In the genomic region with DNA sequence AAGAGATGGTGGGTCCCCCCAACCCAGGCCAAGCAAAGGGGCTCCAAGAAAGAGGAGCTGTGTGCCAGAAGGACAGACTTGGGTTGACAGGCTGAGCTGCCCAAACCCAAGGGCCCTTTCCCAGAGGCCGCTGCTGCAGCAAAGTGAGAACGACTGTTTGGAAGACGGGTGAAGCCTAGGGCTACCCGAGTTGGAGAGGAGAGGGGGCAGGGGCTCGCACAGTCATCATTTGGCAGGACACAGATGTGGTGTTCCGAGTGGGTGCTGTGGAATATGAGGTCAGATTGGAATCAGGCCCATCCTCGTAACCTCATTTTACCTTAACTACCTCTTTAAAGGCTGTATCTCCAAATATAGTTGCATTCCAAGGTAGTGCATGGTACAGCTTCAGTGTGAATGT, we compare ENCODE assay signal across 23 cellular contexts. TPM values are rescaled to one million over a fixed set of nuclear protein-coding genes. Genes with fewer than 3 reads are reported as not detected.
DNase-seq lines count a peak whose midpoint lies in the region; ATAC-seq and TF ChIP-seq lines count a peak whose summit lies in the region.
"Had no signal": no experiment of that assay in that cellular context is flagged by ENCODE, and none has a peak within 500 bp of the region (broad histone marks: within the 10 kb centered on the region; RNA-seq: fewer than 3 reads in every experiment).

No MANE protein-coding gene starts in this region.

- no peaks in the 10 kb centered on the region for H3K27me3 ChIP-seq in GM23338 (ENCODE audit: insufficient read depth)
- H3K27me3 ChIP-seq: BLaER1 treated with 17β-estradiol and CSF1 and Interleukin-3, amounts not matched to agents 10 nM and 100 nM; MG63 had no signal

- H3F3A ChIP-seq in GM23338 (replicated peaks; ENCODE audit: low read depth), result peaks cover 4% of the 10 kb centered on the region; the same call in 1 of the 2 replicates

- TF ChIP-seq CTCF in GM23338 (conservative IDR thresholded peaks at IDR 0.05; ENCODE audit: low read depth in 2 of 2) (no peak), coronary artery (IDR thresholded peaks at IDR 0.05) (no peak), nephron (IDR thresholded peaks at IDR 0.05; ENCODE audit: unreplicated experiment in 3 of 3) (no peak)

- H2AFZ ChIP-seq in GM23338, result no peak overlapping the region

- no peak for ATAC-seq in GM23338
- no peak for ATAC-seq in stimulated activated effector memory CD8-positive, alpha-beta T cell treated with anti-CD3 and anti-CD28 coated beads, Interleukin-12 subunit alpha, Interleukin-12 subunit beta, amount 100 ng/mL, for 72 hours
- ATAC-seq: A549, GM12878, Panc1, Right ventricle myocardium inferior had no signal

- H3K27ac ChIP-seq in GM23338 (ENCODE audit: low read depth), result no peak overlapping the region
- peak overlapping the region; percentile 96 to 99 for H3K27ac ChIP-seq in coronary artery
- H3K27ac ChIP-seq: A549; BLaER1 treated with 17β-estradiol and CSF1 and Interleukin-3, amounts not matched to agents 10 nM and 100 nM; KMS-11 had no signal

- H3K9me2 ChIP-seq in GM23338 (ENCODE audit: insufficient read depth), result no peaks in the 10 kb centered on the region

- H3K27ac Mint-ChIP-seq in GM23338 (no peak overlapping the region), nephron (peak overlapping the region; percentile 95 to 97 (median 96))
- H3K27ac Mint-ChIP-seq in stimulated activated effector memory CD8-positive, alpha-beta T cell treated with anti-CD3 and anti-CD28 coated beads, Interleukin-12 subunit alpha, Interleukin-12 subunit beta, amount 100 ng/mL, for 72 hours, result peak overlapping the region; percentile 45
- H3K27ac Mint-ChIP-seq: HFFc6 had no signal

- H3K9me3 Mint-ChIP-seq in GM23338 (no peaks in the 10 kb centered on the region), nephron (no peaks in the 10 kb centered on the region)
- H3K9me3 Mint-ChIP-seq in stimulated activated effector memory CD8-positive, alpha-beta T cell treated with anti-CD3 and anti-CD28 coated beads, Interleukin-12 subunit alpha, Interleukin-12 subunit beta, amount 100 ng/mL, for 72 hours, result no peaks in the 10 kb centered on the region
- H3K9me3 Mint-ChIP-seq: HFFc6 had no signal

- H3K27me3 Mint-ChIP-seq in GM23338 (ENCODE audit: insufficient read depth, low read depth, poor library complexity) (peaks cover 3% of the 10 kb centered on the region), nephron (ENCODE audit: low read depth) (no peaks in the 10 kb centered on the region)

- H3K4me1 ChIP-seq in GM23338 (ENCODE audit: insufficient read depth), result peaks cover 23% of the 10 kb centered on the region

- H3K4me3 Mint-ChIP-seq in GM23338, result no peak overlapping the region
- no peak overlapping the region for H3K4me3 Mint-ChIP-seq in nephron
- H3K4me3 Mint-ChIP-seq in stimulated activated effector memory CD8-positive, alpha-beta T cell treated with anti-CD3 and anti-CD28 coated beads, Interleukin-12 subunit alpha, Interleukin-12 subunit beta, amount 100 ng/mL, for 72 hours, result no peak overlapping the region
- H3K4me3 Mint-ChIP-seq: HFFc6 had no signal

- H4K20me1 ChIP-seq in GM23338 (replicated peaks; ENCODE audit: insufficient read depth), result no peaks in the 10 kb centered on the region
- H4K20me1 ChIP-seq: BLaER1 treated with 17β-estradiol and CSF1 and Interleukin-3, amounts not matched to agents 10 nM and 100 nM had no signal

- H3K4me1 Mint-ChIP-seq in GM23338 (peaks cover 35% of the 10 kb centered on the region), nephron (peaks cover 52% of the 10 kb centered on the region)
- H3K4me1 Mint-ChIP-seq in stimulated activated effector memory CD8-positive, alpha-beta T cell treated with anti-CD3 and anti-CD28 coated beads, Interleukin-12 subunit alpha, Interleukin-12 subunit beta, amount 100 ng/mL, for 72 hours, result peaks cover 6% of the 10 kb centered on the region

- no peaks in the 10 kb centered on the region for H3K79me2 ChIP-seq in GM23338 (replicated peaks; ENCODE audit: insufficient read depth)

- peak overlapping the region; percentile 12; the same call in 1 of the 2 replicates for H3K4me2 ChIP-seq in GM23338
- H3K4me2 ChIP-seq: A549; BLaER1 treated with 17β-estradiol and CSF1 and Interleukin-3, amounts not matched to agents 10 nM and 100 nM; KMS-11 had no signal

- no peak overlapping the region for H3K4me3 ChIP-seq in GM23338
- H3K4me3 ChIP-seq in coronary artery, result no peak overlapping the region
- H3K4me3 ChIP-seq: A549; BLaER1 treated with 17β-estradiol and CSF1 and Interleukin-3, amounts not matched to agents 10 nM and 100 nM; GM12878; MG63 had no signal

- H3K36me3 ChIP-seq in GM23338 (ENCODE audit: insufficient read depth), result no peaks in the 10 kb centered on the region; the same call in 1 of the 2 replicates
- H3K36me3 ChIP-seq: BLaER1 treated with 17β-estradiol and CSF1 and Interleukin-3, amounts not matched to agents 10 nM and 100 nM; MG63 had no signal

- H3K36me3 Mint-ChIP-seq in GM23338 (ENCODE audit: low read depth) (no peaks in the 10 kb centered on the region; the same call in 2 of the 3 replicates), nephron (ENCODE audit: low read depth) (no peaks in the 10 kb centered on the region)
- no peaks in the 10 kb centered on the region for H3K36me3 Mint-ChIP-seq in stimulated activated effector memory CD8-positive, alpha-beta T cell treated with anti-CD3 and anti-CD28 coated beads, Interleukin-12 subunit alpha, Interleukin-12 subunit beta, amount 100 ng/mL, for 72 hours

- DNase-seq in GM23338 (ENCODE audit: low spot score), result no peak
- DNase-seq in coronary artery (ENCODE audit: low spot score), result peak; percentile 58
- DNase-seq in stimulated activated effector memory CD8-positive, alpha-beta T cell treated with anti-CD3 and anti-CD28 coated beads, Interleukin-12 subunit alpha, Interleukin-12 subunit beta, amount 100 ng/mL, for 72 hours (ENCODE audit: low spot score in 2 of 2), result no peak
- DNase-seq in NCI-H2227 (lab: John Stamatoyannopoulos, UW; ENCODE audit: unreplicated experiment), result no peak
- no peak for DNase-seq in ecto neural progenitor cell (ENCODE audit: low spot score)
- no peak for DNase-seq in NCI-H2081 (lab: John Stamatoyannopoulos, UW)
- DNase-seq: DND-41, GDM1, GOT3, HFFc6, MG63, NCI-H1092, NCI-H146, NCI-H2081 treated with DMSO at 0.1 percent for 48 hours, NCI-H510A treated with DMSO at 0.1 percent for 48 hours, NCI-H82 had no signal

RNA-seq across cellular contexts. Expression of a gene that starts 5.3 kb away (rescaled TPM):
- total RNA-seq in GM23338 (2014; rRNA removed; shearing (Covaris generic)), result 2.6 and 7.7 TPM in 2 replicates
- polyA plus RNA-seq in GM23338 (2016; fragmentation: Nextera tagmentation; extraction: Ambion mirVana), result 9.4 and 9.7 TPM in 2 replicates

RNA-seq across cellular contexts. Expression of a gene that starts 14.0 kb away (rescaled TPM):
- 40.8 and 53.1 TPM in 2 replicates for total RNA-seq in GM23338 (2014; rRNA removed; shearing (Covaris generic))
- polyA plus RNA-seq in GM23338 (2016; fragmentation: Nextera tagmentation; extraction: Ambion mirVana), result 15.5 and 15.6 TPM in 2 replicates

RNA-seq across cellular contexts. Expression of a gene that starts 18.7 kb away (rescaled TPM):
- total RNA-seq in GM23338 (2014; rRNA removed; shearing (Covaris generic)), result 1.5 and 4.1 TPM in 2 replicates
- polyA plus RNA-seq in GM23338 (2016; fragmentation: Nextera tagmentation; extraction: Ambion mirVana), result 0.38 and 0.42 TPM in 2 replicates
- total RNA-seq: GM12878 had no signal
- polyA plus RNA-seq: GM12878 had no signal

RNA-seq across cellular contexts. Expression of a gene that starts 29.8 kb away (rescaled TPM):
- total RNA-seq in GM23338 (2014; rRNA removed; shearing (Covaris generic)), result 47.2 and 63.5 TPM in 2 replicates
- 28.6 and 35.2 TPM in 2 replicates for polyA plus RNA-seq in GM23338 (2016; fragmentation: Nextera tagmentation; extraction: Ambion mirVana)
